ENCODE assay signal across 14 cellular contexts in genomic region chr20:48394415-48395081, GRCh38.
DNase-seq lines count a peak whose midpoint lies in the region; ATAC-seq and TF ChIP-seq lines count a peak whose summit lies in the region.
"Had no signal": no experiment of that assay in that cellular context is flagged by ENCODE, and none has a peak within 500 bp of the region (broad histone marks: within the 10 kb centered on the region; RNA-seq: fewer than 3 reads in every experiment).

No MANE protein-coding gene starts in this region.

- ATAC-seq in heart left ventricle (no peak), RWPE2 (ENCODE audit: low read depth) (no peak)

- peaks cover 0 to 5% (median 0%) of the 10 kb centered on the region in 9 donors for H3K27me3 ChIP-seq in heart left ventricle
- peaks cover 23% of the 10 kb centered on the region for H3K27me3 ChIP-seq in RWPE2 (ENCODE audit: insufficient read depth, poor library complexity, severe bottlenecking)
- H3K27me3 ChIP-seq in neuronal stem cell (ENCODE audit: control insufficient read depth in 3 of 3, insufficient read depth in 3 of 3, low read depth in 1 of 3, low read length in 3 of 3), result peaks cover 0 to 3% (median 0%) of the 10 kb centered on the region in 3 experiments

- H3K9ac ChIP-seq in neuronal stem cell (ENCODE audit: low read depth, low read length, poor library complexity), result peak overlapping the region; percentile 5

- DNase-seq in cardiac septum (ENCODE audit: low spot score) (peak; percentile 68), heart left ventricle (no peak), RWPE2 (ENCODE audit: low spot score) (peak; percentile 72), neuronal stem cell (ENCODE audit: low spot score) (no peak), NCI-H2227 treated with DMSO at 0.1 percent for 48 hours (lab: John Stamatoyannopoulos, UW) (no peak), NCI-H82 (lab: John Stamatoyannopoulos, UW) (no peak)
- DNase-seq in activated CD4-positive, alpha-beta T cell treated with anti-CD3 and anti-CD28 coated beads, Interleukin-2, amount 10 ng/mL, durations not matched to agents 24 days and 14 days, result no peak
- DNase-seq: ACHN; CD4-positive, alpha-beta memory T cell; DND-41; GF-D8; HCEC 1CT; HFFc6 had no signal

- H4K8ac ChIP-seq in neuronal stem cell (ENCODE audit: low read depth, low read length), result no peak overlapping the region

- H3K4me2 ChIP-seq in neuronal stem cell (ENCODE audit: insufficient read depth, low read length, poor library complexity, severe bottlenecking), result no peak overlapping the region

- peaks cover 6% of the 10 kb centered on the region for H3K9me3 Mint-ChIP-seq in activated CD4-positive, alpha-beta T cell treated with anti-CD3 and anti-CD28 coated beads, Interleukin-2, amount 10 ng/mL, durations not matched to agents 24 days and 14 days

- no peak overlapping the region for H2BK120ac ChIP-seq in neuronal stem cell (ENCODE audit: low read depth, low read length)

- peak overlapping the region; percentile 53 for H2BK15ac ChIP-seq in neuronal stem cell (ENCODE audit: low read length)

- H2BK5ac ChIP-seq in neuronal stem cell (ENCODE audit: low read length), result no peak overlapping the region

- H3K23ac ChIP-seq in neuronal stem cell (ENCODE audit: low read depth, low read length, poor library complexity), result no peak overlapping the region

- H3K27ac Mint-ChIP-seq in activated CD4-positive, alpha-beta T cell treated with anti-CD3 and anti-CD28 coated beads, Interleukin-2, amount 10 ng/mL, durations not matched to agents 24 days and 14 days, result no peak overlapping the region
- H3K27ac Mint-ChIP-seq: CD4-positive, alpha-beta memory T cell; HFFc6 had no signal

- no peak overlapping the region for H3K4ac ChIP-seq in neuronal stem cell (ENCODE audit: low read length)

- H3K4me1 ChIP-seq in heart left ventricle, result peaks cover 0 to 15% (median 5%) of the 10 kb centered on the region in 12 donors
- no peaks in the 10 kb centered on the region for H3K4me1 ChIP-seq in RWPE2 (ENCODE audit: insufficient read depth, poor library complexity, severe bottlenecking)
- H3K4me1 ChIP-seq in neuronal stem cell (ENCODE audit: control insufficient read depth in 2 of 2, insufficient read depth in 1 of 2, low read depth in 1 of 2, low read length in 2 of 2), result peaks cover 10 to 15% of the 10 kb centered on the region in 2 donors

- TF ChIP-seq CTCF in heart left ventricle (IDR thresholded peaks at IDR 0.05), result no peak
- TF ChIP-seq CTCF in RWPE2 (IDR thresholded peaks at IDR 0.05; ENCODE audit: poor library complexity, severe bottlenecking), result no peak

- intact Hi-C loops in cardiac septum (cut with DNase I), result no loop called here
- intact Hi-C loops in heart left ventricle (cut with DNase I), result no loop called here
- intact Hi-C loops in activated CD4-positive, alpha-beta T cell treated with anti-CD3 and anti-CD28 coated beads, Interleukin-2, amount 10 ng/mL, durations not matched to agents 24 days and 14 days (cut with micrococcal nuclease), result no loop called here

- H3K36me3 Mint-ChIP-seq in activated CD4-positive, alpha-beta T cell treated with anti-CD3 and anti-CD28 coated beads, Interleukin-2, amount 10 ng/mL, durations not matched to agents 24 days and 14 days (ENCODE audit: low read depth), result no peaks in the 10 kb centered on the region
- H3K36me3 Mint-ChIP-seq: CD4-positive, alpha-beta memory T cell had no signal

- TF ChIP-seq POLR2A in heart left ventricle (IDR thresholded peaks at IDR 0.05), result no peak

- H4K91ac ChIP-seq in neuronal stem cell (ENCODE audit: low read depth, low read length, poor library complexity), result no peak overlapping the region

- H3K79me1 ChIP-seq in neuronal stem cell (ENCODE audit: low read depth, low read length), result no peaks in the 10 kb centered on the region

- peak overlapping the region; percentile 71 for H2AK5ac ChIP-seq in neuronal stem cell (ENCODE audit: low read depth, low read length)

- no peak overlapping the region for H3K4me3 Mint-ChIP-seq in activated CD4-positive, alpha-beta T cell treated with anti-CD3 and anti-CD28 coated beads, Interleukin-2, amount 10 ng/mL, durations not matched to agents 24 days and 14 days
- H3K4me3 Mint-ChIP-seq: CD4-positive, alpha-beta memory T cell; HFFc6 had no signal

- no peak overlapping the region for H3K27ac ChIP-seq in heart left ventricle
- H3K27ac ChIP-seq in RWPE2 (ENCODE audit: poor library complexity, severe bottlenecking), result no peak overlapping the region
- no peak overlapping the region for H3K27ac ChIP-seq in neuronal stem cell (replicated peaks; ENCODE audit: low read length)
- H3K27ac ChIP-seq: C4-2B had no signal

- H3K18ac ChIP-seq in neuronal stem cell (ENCODE audit: low read length), result peak overlapping the region; percentile 58

- no peak overlapping the region for H3K4me3 ChIP-seq in heart left ventricle
- H3K4me3 ChIP-seq in RWPE2 (ENCODE audit: severe bottlenecking), result no peak overlapping the region
- no peak overlapping the region for H3K4me3 ChIP-seq in neuronal stem cell (ENCODE audit: low read length in 2 of 2)

- no peaks in the 10 kb centered on the region for H3K4me1 Mint-ChIP-seq in activated CD4-positive, alpha-beta T cell treated with anti-CD3 and anti-CD28 coated beads, Interleukin-2, amount 10 ng/mL, durations not matched to agents 24 days and 14 days
- H3K4me1 Mint-ChIP-seq: CD4-positive, alpha-beta memory T cell had no signal

- H3K14ac ChIP-seq in neuronal stem cell (ENCODE audit: low read length), result no peak overlapping the region

- H3K9me3 ChIP-seq in heart left ventricle (peaks cover 0 to 11% (median 0%) of the 10 kb centered on the region in 12 donors), RWPE2 (ENCODE audit: severe bottlenecking) (no peaks in the 10 kb centered on the region), neuronal stem cell (replicated peaks in 1 of 2; ENCODE audit: control insufficient read depth in 2 of 2, insufficient read depth in 1 of 2, low read depth in 1 of 2, low read length in 2 of 2) (peaks cover 5 to 8% of the 10 kb centered on the region in 2 donors)

- H3K27me3 Mint-ChIP-seq in activated CD4-positive, alpha-beta T cell treated with anti-CD3 and anti-CD28 coated beads, Interleukin-2, amount 10 ng/mL, durations not matched to agents 24 days and 14 days, result no peaks in the 10 kb centered on the region

- H2BK12ac ChIP-seq in neuronal stem cell (ENCODE audit: low read length), result no peak overlapping the region

- H2AFZ ChIP-seq in neuronal stem cell (ENCODE audit: low read length), result no peak overlapping the region

- 86 to 91% (median 88%) methylated on average over 8 to 9 of the region's 9 CpGs for WGBS in heart left ventricle, 4 donors
- WGBS in neuronal stem cell (ENCODE audit: extremely low coverage in 2 of 2, insufficient read length in 2 of 2, insufficient replicate concordance in 1 of 2), 2 donors, result no CpG with 5 or more reads among the region's 9 CpGs

- H3K36me3 ChIP-seq in heart left ventricle (no peaks in the 10 kb centered on the region), RWPE2 (ENCODE audit: low read depth) (no peaks in the 10 kb centered on the region), neuronal stem cell (replicated peaks in 1 of 2; ENCODE audit: control insufficient read depth in 2 of 2, insufficient read depth in 2 of 2, low read length in 2 of 2) (no peaks in the 10 kb centered on the region)

Comparison
In these comparisons a context has a peak if more than half of its experiments do, and no peak if none do; other contexts are left out.
1. DNase-seq: peak in cardiac septum (single experiment) and RWPE2 (single experiment); none in heart left ventricle (0 of 5), neuronal stem cell (single experiment), NCI-H2227 treated with DMSO at 0.1 percent for 48 hours (single experiment), NCI-H82 (single experiment) and activated CD4-positive, alpha-beta T cell treated with anti-CD3 and anti-CD28 coated beads, Interleukin-2, amount 10 ng/mL, durations not matched to agents 24 days and 14 days (single experiment).